Comparison of ENCODE assay signal across 8 cellular contexts in the genomic region with DNA sequence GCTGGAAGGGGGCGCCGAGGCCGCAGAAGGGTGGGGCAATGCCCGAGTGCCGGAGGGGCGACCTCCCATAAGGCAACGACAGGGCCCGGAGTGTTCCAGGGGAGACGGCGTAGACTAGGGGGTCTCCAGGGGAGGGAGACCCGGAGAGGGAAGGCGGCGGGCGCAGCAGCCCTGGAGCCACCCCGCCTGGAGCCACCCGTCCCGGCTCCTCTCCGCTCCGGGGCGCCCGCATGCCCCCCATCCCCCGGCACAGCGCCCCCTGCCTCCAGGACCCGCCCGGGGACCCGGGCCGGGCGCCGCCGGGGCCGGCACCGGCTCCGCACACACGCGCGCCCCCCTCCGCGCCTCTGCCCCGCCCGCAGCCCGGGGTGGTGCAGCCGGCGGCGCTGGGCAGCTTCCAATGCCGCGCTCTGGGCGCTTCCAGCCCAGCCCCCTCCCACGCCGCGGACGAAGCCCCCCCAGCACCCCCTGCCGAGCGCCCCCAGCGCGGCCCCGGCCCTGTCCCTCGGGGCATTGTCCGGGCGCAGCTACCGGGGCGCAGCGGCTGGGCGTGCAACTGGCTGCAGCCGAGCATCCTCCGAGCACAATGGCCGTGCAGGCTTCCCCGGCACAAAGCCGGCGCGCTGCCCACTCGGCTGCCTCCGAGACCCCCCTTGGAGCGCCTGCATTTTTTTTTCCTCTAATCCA. TPM values are rescaled to one million over a fixed set of nuclear protein-coding genes. Genes with fewer than 3 reads are reported as not detected.
DNase-seq lines count a peak whose midpoint lies in the region; ATAC-seq, FAIRE-seq and TF ChIP-seq lines count a peak whose summit lies in the region.

No MANE protein-coding gene starts in this region.

- peak; percentile 28 for DNase-seq in Ammon's horn (ENCODE audit: low spot score)
- no peak for DNase-seq in activated T-helper 2 cell treated with anti-CD3 and anti-CD28 coated beads, Interferon-gamma antibody, Interleukin-2, Interleukin-4, amounts not matched to agents 10 μg/mL and 5 μg/mL and 100 μg/mL, durations not matched to agents 14 hours and 24 hours and 36 hours (ENCODE audit: low spot score)
- DNase-seq in hepatic stellate cell (ENCODE audit: low spot score) = peak; percentile 44
- no peak for DNase-seq in small intestine
- no peak for DNase-seq in NCI-H446 treated with DMSO at 0.1 percent for 48 hours (lab: John Stamatoyannopoulos, UW)
- no peak for DNase-seq in activated CD4-positive, alpha-beta T cell treated with anti-CD3 and anti-CD28 coated beads, Interleukin-2, amount 50 U/mL, for 48 hours

- H3K9me3 ChIP-seq in HEK293 (ENCODE audit: control insufficient read depth, insufficient read depth, low read depth, low read length) (no peaks in the 10 kb centered on the region), small intestine (ENCODE audit: control insufficient read depth, low read depth) (no peaks in the 10 kb centered on the region)

- no peak overlapping the region for H3K27ac Mint-ChIP-seq in activated T-helper 2 cell treated with anti-CD3 and anti-CD28 coated beads, Interferon-gamma antibody, Interleukin-2, Interleukin-4, amounts not matched to agents 10 μg/mL and 5 μg/mL and 100 μg/mL, durations not matched to agents 14 hours and 24 hours and 36 hours

- no peaks in the 10 kb centered on the region; the same call in 1 of the 2 replicates for H3K4me1 ChIP-seq in HEK293 (ENCODE audit: control insufficient read depth, insufficient read depth, low read length)
- no peaks in the 10 kb centered on the region for H3K4me1 ChIP-seq in small intestine (ENCODE audit: control insufficient read depth in 2 of 2, insufficient read depth in 1 of 2, low read depth in 1 of 2, low read length in 1 of 2)

- CTCF ChIA-PET in HEK293 (lab: Yijun Ruan, JAX) = no interaction called here

- TF ChIP-seq CTCF in HEK293 (tag by site-specific recombination; IDR thresholded peaks at IDR 0.05) = 0 out of 2 replicates have a peak, but pooled peaks have one; percentile 16

- peaks cover 9 to 16% of the 10 kb centered on the region in 2 donors for H3K27me3 ChIP-seq in small intestine (ENCODE audit: control insufficient read depth in 2 of 2, insufficient read depth in 2 of 2, low read length in 2 of 2)

- H3K4me3 ChIP-seq in HEK293 (ENCODE audit: low read depth, low read length) (peak overlapping the region; percentile 54), small intestine (ENCODE audit: low read depth in 1 of 2, low read length in 2 of 2) (peak overlapping the region; percentile 10 to 29)

- no peaks in the 10 kb centered on the region for H3K9me3 Mint-ChIP-seq in activated T-helper 2 cell treated with anti-CD3 and anti-CD28 coated beads, Interferon-gamma antibody, Interleukin-2, Interleukin-4, amounts not matched to agents 10 μg/mL and 5 μg/mL and 100 μg/mL, durations not matched to agents 14 hours and 24 hours and 36 hours

- no peaks in the 10 kb centered on the region for H3K36me3 Mint-ChIP-seq in activated T-helper 2 cell treated with anti-CD3 and anti-CD28 coated beads, Interferon-gamma antibody, Interleukin-2, Interleukin-4, amounts not matched to agents 10 μg/mL and 5 μg/mL and 100 μg/mL, durations not matched to agents 14 hours and 24 hours and 36 hours (ENCODE audit: low read depth)

- H3K4me3 Mint-ChIP-seq in activated T-helper 2 cell treated with anti-CD3 and anti-CD28 coated beads, Interferon-gamma antibody, Interleukin-2, Interleukin-4, amounts not matched to agents 10 μg/mL and 5 μg/mL and 100 μg/mL, durations not matched to agents 14 hours and 24 hours and 36 hours (ENCODE audit: low read depth) = peak overlapping the region; percentile 37

- POLR2A ChIA-PET in HEK293 (lab: Yijun Ruan, JAX) = no interaction called here

- intact Hi-C loops in activated T-helper 2 cell treated with anti-CD3 and anti-CD28 coated beads, Interferon-gamma antibody, Interleukin-2, Interleukin-4, amounts not matched to agents 10 μg/mL and 5 μg/mL and 100 μg/mL, durations not matched to agents 14 hours and 24 hours and 36 hours (cut with micrococcal nuclease) = no loop called here

- no peaks in the 10 kb centered on the region for H3K36me3 ChIP-seq in HEK293 (ENCODE audit: control insufficient read depth in 2 of 2, insufficient read depth in 1 of 2, low read length in 2 of 2)
- H3K36me3 ChIP-seq in small intestine (ENCODE audit: control insufficient read depth in 2 of 2, insufficient read depth in 2 of 2, low read length in 2 of 2) = no peaks in the 10 kb centered on the region

- no peak for ATAC-seq in HG02852 (IDR thresholded peaks at IDR 0.05; ENCODE audit: unreplicated experiment)

- peaks cover 8% of the 10 kb centered on the region for H3K4me1 Mint-ChIP-seq in activated T-helper 2 cell treated with anti-CD3 and anti-CD28 coated beads, Interferon-gamma antibody, Interleukin-2, Interleukin-4, amounts not matched to agents 10 μg/mL and 5 μg/mL and 100 μg/mL, durations not matched to agents 14 hours and 24 hours and 36 hours (ENCODE audit: low read depth)

- peaks cover 52% of the 10 kb centered on the region for H3K27me3 Mint-ChIP-seq in activated T-helper 2 cell treated with anti-CD3 and anti-CD28 coated beads, Interferon-gamma antibody, Interleukin-2, Interleukin-4, amounts not matched to agents 10 μg/mL and 5 μg/mL and 100 μg/mL, durations not matched to agents 14 hours and 24 hours and 36 hours (ENCODE audit: low read depth)

- no peak for FAIRE-seq in small intestine (lab: Jason Lieb, UNC)

- H3K27ac ChIP-seq in HEK293 (ENCODE audit: extremely low read depth, low read depth, low read length) (no peak overlapping the region; the same call in 1 of the 2 replicates), small intestine (ENCODE audit: low read depth in 1 of 2, low read length in 1 of 2) (no peak overlapping the region)

- 1 to 3% (median 2%) methylated on average over 46 to 73 of the region's 73 CpGs for WGBS in small intestine, 3 donors

TF ChIP-seq in HEK293, 187 proteins besides CTCF, POLR2A, EP300 and RAD21 (continues in another document):
- TF ChIP-seq, protein P1, sequence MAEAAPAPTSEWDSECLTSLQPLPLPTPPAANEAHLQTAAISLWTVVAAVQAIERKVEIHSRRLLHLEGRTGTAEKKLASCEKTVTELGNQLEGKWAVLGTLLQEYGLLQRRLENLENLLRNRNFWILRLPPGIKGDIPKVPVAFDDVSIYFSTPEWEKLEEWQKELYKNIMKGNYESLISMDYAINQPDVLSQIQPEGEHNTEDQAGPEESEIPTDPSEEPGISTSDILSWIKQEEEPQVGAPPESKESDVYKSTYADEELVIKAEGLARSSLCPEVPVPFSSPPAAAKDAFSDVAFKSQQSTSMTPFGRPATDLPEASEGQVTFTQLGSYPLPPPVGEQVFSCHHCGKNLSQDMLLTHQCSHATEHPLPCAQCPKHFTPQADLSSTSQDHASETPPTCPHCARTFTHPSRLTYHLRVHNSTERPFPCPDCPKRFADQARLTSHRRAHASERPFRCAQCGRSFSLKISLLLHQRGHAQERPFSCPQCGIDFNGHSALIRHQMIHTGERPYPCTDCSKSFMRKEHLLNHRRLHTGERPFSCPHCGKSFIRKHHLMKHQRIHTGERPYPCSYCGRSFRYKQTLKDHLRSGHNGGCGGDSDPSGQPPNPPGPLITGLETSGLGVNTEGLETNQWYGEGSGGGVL (tag by site-specific recombination; IDR thresholded peaks at IDR 0.05) = peak; percentile 21; the same call in 1 of the 2 replicates
- TF ChIP-seq ZIC2 (tag by site-specific recombination; IDR thresholded peaks at IDR 0.05) = no peak; the same call in 1 of the 2 replicates
- TF ChIP-seq GLI4 (tag by site-specific recombination; IDR thresholded peaks at IDR 0.05) = no peak
- TF ChIP-seq, protein P2, sequence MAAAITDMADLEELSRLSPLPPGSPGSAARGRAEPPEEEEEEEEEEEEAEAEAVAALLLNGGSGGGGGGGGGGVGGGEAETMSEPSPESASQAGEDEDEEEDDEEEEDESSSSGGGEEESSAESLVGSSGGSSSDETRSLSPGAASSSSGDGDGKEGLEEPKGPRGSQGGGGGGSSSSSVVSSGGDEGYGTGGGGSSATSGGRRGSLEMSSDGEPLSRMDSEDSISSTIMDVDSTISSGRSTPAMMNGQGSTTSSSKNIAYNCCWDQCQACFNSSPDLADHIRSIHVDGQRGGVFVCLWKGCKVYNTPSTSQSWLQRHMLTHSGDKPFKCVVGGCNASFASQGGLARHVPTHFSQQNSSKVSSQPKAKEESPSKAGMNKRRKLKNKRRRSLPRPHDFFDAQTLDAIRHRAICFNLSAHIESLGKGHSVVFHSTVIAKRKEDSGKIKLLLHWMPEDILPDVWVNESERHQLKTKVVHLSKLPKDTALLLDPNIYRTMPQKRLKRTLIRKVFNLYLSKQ (tag by site-specific recombination; IDR thresholded peaks at IDR 0.05; ENCODE audit: borderline replicate concordance) = no peak
- TF ChIP-seq ZBTB20 (tag by site-specific recombination; IDR thresholded peaks at IDR 0.05) = 0 out of 2 replicates have a peak, but pooled peaks have one; percentile 32
- no peak for TF ChIP-seq ZNF549 (tag by site-specific recombination; IDR thresholded peaks at IDR 0.05)
- TF ChIP-seq, protein P3, sequence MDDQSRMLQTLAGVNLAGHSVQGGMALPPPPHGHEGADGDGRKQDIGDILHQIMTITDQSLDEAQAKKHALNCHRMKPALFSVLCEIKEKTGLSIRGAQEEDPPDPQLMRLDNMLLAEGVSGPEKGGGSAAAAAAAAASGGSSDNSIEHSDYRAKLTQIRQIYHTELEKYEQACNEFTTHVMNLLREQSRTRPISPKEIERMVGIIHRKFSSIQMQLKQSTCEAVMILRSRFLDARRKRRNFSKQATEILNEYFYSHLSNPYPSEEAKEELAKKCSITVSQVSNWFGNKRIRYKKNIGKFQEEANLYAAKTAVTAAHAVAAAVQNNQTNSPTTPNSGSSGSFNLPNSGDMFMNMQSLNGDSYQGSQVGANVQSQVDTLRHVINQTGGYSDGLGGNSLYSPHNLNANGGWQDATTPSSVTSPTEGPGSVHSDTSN (CRISPR knock-in tag; IDR thresholded peaks at IDR 0.05) = no peak
- no peak for TF ChIP-seq ZNF10 (tag by site-specific recombination; IDR thresholded peaks at IDR 0.05)
- no peak for TF ChIP-seq ZNF596 (tag by site-specific recombination; IDR thresholded peaks at IDR 0.05)
- TF ChIP-seq ZNF114 (tag by site-specific recombination; IDR thresholded peaks at IDR 0.05) = no peak
- TF ChIP-seq ZNF416 (tag by site-specific recombination; IDR thresholded peaks at IDR 0.05) = no peak
- TF ChIP-seq ZNF19 (tag by site-specific recombination; IDR thresholded peaks at IDR 0.05; ENCODE audit: low read depth) = no peak
- no peak for TF ChIP-seq ZNF670 (tag by site-specific recombination; IDR thresholded peaks at IDR 0.05; ENCODE audit: low read depth)
- no peak for TF ChIP-seq ZNF138 (tag by site-specific recombination; IDR thresholded peaks at IDR 0.05; ENCODE audit: borderline replicate concordance)
- no peak for TF ChIP-seq ZNF558 (tag by site-specific recombination; IDR thresholded peaks at IDR 0.05)
- no peak for TF ChIP-seq ZNF777 (tag by site-specific recombination; IDR thresholded peaks at IDR 0.05; ENCODE audit: borderline replicate concordance)

RNA-seq across cellular contexts. Expression of a gene that starts 0.5 kb away (rescaled TPM):
- 0.21 and 0.32 TPM in 2 replicates for total RNA-seq in activated T-helper 2 cell treated with anti-CD3 and anti-CD28 coated beads, Interferon-gamma antibody, Interleukin-2, Interleukin-4, amounts not matched to agents 10 μg/mL and 5 μg/mL and 100 μg/mL, durations not matched to agents 14 hours and 24 hours and 36 hours
- 10 to 100 TPM in 1 of 3 donors, 1 to 10 TPM in 1, under 1 TPM in 1; under 0.01 to 11.8 (median 1.4) TPM for polyA plus RNA-seq in small intestine

Comparison
In these comparisons a context has a peak if more than half of its experiments do, and no peak if none do; other contexts are left out.
1. DNase-seq: peak in Ammon's horn (single experiment) and hepatic stellate cell (single experiment); none in activated T-helper 2 cell treated with anti-CD3 and anti-CD28 coated beads, Interferon-gamma antibody, Interleukin-2, Interleukin-4, amounts not matched to agents 10 μg/mL and 5 μg/mL and 100 μg/mL, durations not matched to agents 14 hours and 24 hours and 36 hours (single experiment), small intestine (single experiment), NCI-H446 treated with DMSO at 0.1 percent for 48 hours (single experiment) and activated CD4-positive, alpha-beta T cell treated with anti-CD3 and anti-CD28 coated beads, Interleukin-2, amount 50 U/mL, for 48 hours (0 of 2).